In the genomic region with DNA sequence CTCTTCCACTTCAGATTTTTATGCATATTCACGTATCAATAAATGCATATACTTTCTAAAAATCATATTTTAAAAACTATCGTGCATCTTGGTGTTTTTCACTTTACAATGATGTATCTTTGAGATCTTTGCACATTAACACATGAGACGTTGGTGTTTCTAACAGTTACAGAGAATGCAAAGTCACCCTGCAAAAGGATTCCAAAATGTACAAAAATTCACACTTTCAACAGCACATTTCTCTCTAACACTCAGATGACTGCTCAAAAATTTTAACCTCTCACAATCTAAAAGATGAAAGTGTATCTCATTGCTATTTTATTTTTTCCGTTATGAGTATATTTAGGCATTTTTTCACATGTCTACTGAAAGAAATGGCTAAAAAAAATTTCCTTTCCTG, we compare ENCODE assay signal across 27 cellular contexts.
"Had no signal": no experiment of that assay in that cellular context is flagged by ENCODE, and none has a peak within 500 bp of the region (broad histone marks: within the 10 kb centered on the region; RNA-seq: fewer than 3 reads in every experiment).

No MANE protein-coding gene starts in this region.

- H3K27ac ChIP-seq: adrenal gland, cardiac muscle cell, gastrocnemius medialis, right lobe of liver, testis, transverse colon had no signal

- DNase-seq: activated CD4-positive, alpha-beta memory T cell treated with anti-CD3 and anti-CD28 coated beads for 36 hours; activated CD4-positive, alpha-beta T cell treated with anti-CD3 and anti-CD28 coated beads, Interleukin-2, amount 10 ng/mL, durations not matched to agents 24 days and 14 days; activated CD4-positive, CD25-positive, alpha-beta regulatory T cell treated with anti-CD3 and anti-CD28 coated beads, Interleukin-2, amount 50 U/mL, for 72 hours; activated CD8-positive, alpha-beta memory T cell treated with anti-CD3 and anti-CD28 coated beads, Interleukin-2, amount 50 U/mL, for 4 hours; activated effector memory CD4-positive, alpha-beta T cell treated with anti-CD3 and anti-CD28 coated beads, Interleukin-2, amount 50 U/mL, for 16 hours; activated naive CD4-positive, alpha-beta T cell treated with anti-CD3 and anti-CD28 coated beads for 36 hours; activated naive CD8-positive, alpha-beta T cell treated with anti-CD3 and anti-CD28 coated beads for 36 hours; activated T-cell treated with anti-CD3 and anti-CD28 coated beads, Interleukin-2, amount 50 U/mL, for 1 hour; adrenal gland; aorta; cortex of kidney; effector memory CD8-positive, alpha-beta T cell; erythroblast; gastrocnemius medialis; glutamatergic neuron; left colon; midbrain; naive thymus-derived CD4-positive, alpha-beta T cell; posterior cingulate gyrus; right lobe of liver; stimulated activated CD4-positive, alpha-beta T cell treated with anti-CD3 and anti-CD28 coated beads, Interleukin-2, amount 100 ng/mL, for 48 hours; stimulated activated naive CD4-positive, alpha-beta T cell treated with Interleukin-2 at 50 U/mL for 16 hours; testis; transverse colon had no signal

- H3K27me3 ChIP-seq: adrenal gland, cardiac muscle cell, gastrocnemius medialis, right lobe of liver, testis, transverse colon had no signal

- H3K9me3 ChIP-seq: adrenal gland, gastrocnemius medialis, right lobe of liver, testis, transverse colon had no signal

- H3K9me3 Mint-ChIP-seq: activated naive CD4-positive, alpha-beta T cell treated with anti-CD3 and anti-CD28 coated beads for 36 hours; activated naive CD8-positive, alpha-beta T cell treated with anti-CD3 and anti-CD28 coated beads for 36 hours; activated T-helper 1 cell treated with anti-CD3 and anti-CD28 coated beads, Interleukin-12 subunit alpha, Interleukin-12 subunit beta, Interleukin-2, Interleukin-4 antibody, amounts not matched to agents 30 ng/mL and 10 ng/mL and 1 ng/mL, durations not matched to agents 14 hours and 24 hours and 36 hours; effector memory CD8-positive, alpha-beta T cell had no signal

- H3K27ac Mint-ChIP-seq: activated CD4-positive, alpha-beta memory T cell treated with anti-CD3 and anti-CD28 coated beads for 36 hours; activated CD4-positive, alpha-beta T cell treated with anti-CD3 and anti-CD28 coated beads, Interleukin-2, amount 10 ng/mL, durations not matched to agents 24 days and 14 days; activated naive CD4-positive, alpha-beta T cell treated with anti-CD3 and anti-CD28 coated beads for 36 hours; activated naive CD8-positive, alpha-beta T cell treated with anti-CD3 and anti-CD28 coated beads for 36 hours; activated T-helper 1 cell treated with anti-CD3 and anti-CD28 coated beads, Interleukin-12 subunit alpha, Interleukin-12 subunit beta, Interleukin-2, Interleukin-4 antibody, amounts not matched to agents 30 ng/mL and 10 ng/mL and 1 ng/mL, durations not matched to agents 14 hours and 24 hours and 36 hours; naive thymus-derived CD4-positive, alpha-beta T cell had no signal

- H3K4me3 ChIP-seq: adrenal gland, cardiac muscle cell, gastrocnemius medialis, right lobe of liver, testis, transverse colon had no signal

- ATAC-seq: effector memory CD8-positive, alpha-beta T cell; left colon; naive thymus-derived CD4-positive, alpha-beta T cell had no signal

- H3K27me3 Mint-ChIP-seq: activated CD4-positive, alpha-beta memory T cell treated with anti-CD3 and anti-CD28 coated beads for 36 hours; activated CD4-positive, alpha-beta T cell treated with anti-CD3 and anti-CD28 coated beads, Interleukin-2, amount 10 ng/mL, durations not matched to agents 24 days and 14 days; activated naive CD8-positive, alpha-beta T cell treated with anti-CD3 and anti-CD28 coated beads for 36 hours; brain; effector memory CD8-positive, alpha-beta T cell; naive thymus-derived CD4-positive, alpha-beta T cell had no signal

- H3K36me3 ChIP-seq: adrenal gland, cardiac muscle cell, gastrocnemius medialis, right lobe of liver, transverse colon had no signal

- H3K4me3 Mint-ChIP-seq: activated CD4-positive, alpha-beta memory T cell treated with anti-CD3 and anti-CD28 coated beads for 36 hours; activated CD4-positive, alpha-beta T cell treated with anti-CD3 and anti-CD28 coated beads, Interleukin-2, amount 10 ng/mL, durations not matched to agents 24 days and 14 days; activated naive CD4-positive, alpha-beta T cell treated with anti-CD3 and anti-CD28 coated beads for 36 hours; activated naive CD8-positive, alpha-beta T cell treated with anti-CD3 and anti-CD28 coated beads for 36 hours; activated T-helper 1 cell treated with anti-CD3 and anti-CD28 coated beads, Interleukin-12 subunit alpha, Interleukin-12 subunit beta, Interleukin-2, Interleukin-4 antibody, amounts not matched to agents 30 ng/mL and 10 ng/mL and 1 ng/mL, durations not matched to agents 14 hours and 24 hours and 36 hours; naive thymus-derived CD4-positive, alpha-beta T cell had no signal

- H3K4me1 ChIP-seq: gastrocnemius medialis, testis had no signal
